In the genomic region with DNA sequence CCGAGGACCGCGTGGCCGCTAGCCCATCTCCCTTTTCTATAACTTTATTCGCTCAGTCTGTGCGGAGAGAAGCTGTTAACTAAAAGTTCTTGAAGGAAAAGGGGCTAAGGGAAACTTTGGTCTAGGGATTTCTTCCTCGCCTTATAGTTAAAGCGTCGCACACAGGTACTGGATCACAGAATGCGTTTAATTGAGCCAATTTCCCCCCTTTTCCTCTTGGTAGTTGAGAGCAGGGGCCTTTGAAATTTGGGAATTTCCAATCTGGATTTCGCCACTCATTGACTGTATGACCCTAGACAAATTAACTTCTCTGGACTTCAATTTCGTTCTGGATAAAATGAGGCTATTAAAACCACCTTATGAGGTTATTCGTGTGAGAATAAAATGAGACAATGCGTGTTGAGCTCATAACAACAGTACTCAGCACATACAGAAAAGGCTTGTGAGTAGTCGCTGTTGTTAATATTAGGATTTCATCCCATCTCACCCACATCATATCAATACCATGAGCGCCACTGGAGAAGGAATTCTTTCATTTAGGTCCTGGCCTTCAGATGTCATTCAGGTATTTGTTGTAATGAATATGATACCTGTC, we compare ENCODE assay signal across 8 cellular contexts. TPM values are rescaled to one million over a fixed set of nuclear protein-coding genes. Genes with fewer than 3 reads are reported as not detected.
A peak's percentile ranks its signal among the peaks of the same experiment; 100 is the strongest.
DNase-seq lines count a peak whose midpoint lies in the region; ATAC-seq and TF ChIP-seq lines count a peak whose summit lies in the region.

No MANE protein-coding gene starts in this region.

- H3K27ac ChIP-seq in Panc1 (ENCODE audit: low read length) = peak overlapping the region; percentile 98
- H3K27ac ChIP-seq in parathyroid adenoma = peak overlapping the region; percentile 80

- peak overlapping the region; percentile 63 to 88 for H3K4me3 ChIP-seq in Panc1 (ENCODE audit: low read depth in 2 of 2, low read length in 2 of 2)
- peak overlapping the region; percentile 91 for H3K4me3 ChIP-seq in epithelial cell of proximal tubule (ENCODE audit: low read depth, low read length)
- H3K4me3 ChIP-seq in parathyroid adenoma (ENCODE audit: low read depth, low read length) = peak overlapping the region; percentile 78

- CTCF ChIA-PET in Panc1 (lab: Charles Lee) = interaction anchor here (0.6 to 1.0 kb wide), 2 partner anchors 92 to 291 kb away, joined by 3 to 4 read pairs; no protein-coding TSS in a partner anchor

- H3K9ac ChIP-seq in ES-I3 (ENCODE audit: low read depth, low read length) (peak overlapping the region; percentile 70), parathyroid adenoma (no peak overlapping the region)

- 0 out of 2 replicates have a peak, but pooled peaks cover 10% of the 10 kb centered on the region for H3K4me1 ChIP-seq in ES-I3 (ENCODE audit: insufficient read depth, low read length)
- H3K4me1 ChIP-seq in Panc1 (ENCODE audit: control insufficient read depth, insufficient read depth, low read length) = peaks cover 5% of the 10 kb centered on the region
- H3K4me1 ChIP-seq in parathyroid adenoma = peaks cover 4% of the 10 kb centered on the region

- H3K36me3 ChIP-seq in ES-I3 (ENCODE audit: insufficient read depth, low read length) (peaks cover 6% of the 10 kb centered on the region; the same call in 1 of the 2 replicates), Panc1 (ENCODE audit: control insufficient read depth, insufficient read depth, low read length) (peaks cover 13% of the 10 kb centered on the region), parathyroid adenoma (ENCODE audit: control insufficient read depth, insufficient read depth, low read length) (no peaks in the 10 kb centered on the region)

- H3K9me3 ChIP-seq in ES-I3 (ENCODE audit: control insufficient read depth, insufficient read depth, low read length) (no peaks in the 10 kb centered on the region), Panc1 (ENCODE audit: control insufficient read depth, insufficient read depth, low read depth, low read length) (no peaks in the 10 kb centered on the region), parathyroid adenoma (ENCODE audit: control insufficient read depth, low read length) (no peaks in the 10 kb centered on the region)

- intact Hi-C loops in Panc1 (cut with micrococcal nuclease; ENCODE audit: unreplicated experiment) = no loop called here

- no peak for TF ChIP-seq CTCF in Panc1 (IDR thresholded peaks at IDR 0.05)
- no peak for TF ChIP-seq CTCF in epithelial cell of proximal tubule (conservative IDR thresholded peaks at IDR 0.05; ENCODE audit: low read depth, low read length)
- TF ChIP-seq CTCF in parathyroid adenoma (IDR thresholded peaks at IDR 0.05) = no peak

- no peaks in the 10 kb centered on the region for H3K27me3 ChIP-seq in Panc1 (ENCODE audit: control insufficient read depth, insufficient read depth, low read length)
- H3K27me3 ChIP-seq in parathyroid adenoma (ENCODE audit: control insufficient read depth, insufficient read depth, low read length) = no peaks in the 10 kb centered on the region

- BruUV-seq in Panc1 (replicated peaks; lab: Mats Ljungman, UMichigan) = TSS peak; percentile 99

- POLR2A ChIA-PET in Panc1 (lab: Charles Lee) = interaction anchor here (0.5 to 1.0 kb wide), 3 partner anchors 9 to 65 kb away, joined by 3 to 15 read pairs (median 4); no protein-coding TSS in a partner anchor

- ATAC-seq in Panc1 = no peak
- no peak for ATAC-seq in HG02798 (IDR thresholded peaks at IDR 0.05; ENCODE audit: poor library complexity, unreplicated experiment)

- peaks cover 25% of the 10 kb centered on the region for H3K79me2 ChIP-seq in parathyroid adenoma

- DNase-seq in Panc1 (ENCODE audit: low read depth, low spot score) = no peak
- DNase-seq in epithelial cell of proximal tubule (ENCODE audit: low read depth) = no peak
- DNase-seq in T-helper 9 cell = no peak
- DNase-seq in NCI-H2107 treated with DMSO at 0.1 percent for 48 hours (lab: John Stamatoyannopoulos, UW; ENCODE audit: unreplicated experiment) = no peak
- no peak for DNase-seq in stimulated activated CD8-positive, alpha-beta memory T cell treated with anti-CD3 and anti-CD28 coated beads, Interleukin-4, amount 100 ng/mL, for 48 hours

- in situ Hi-C loops in Panc1 (cut with HindIII; ENCODE audit: low pct_unique_long_range_greater_than_20kb, low sequenced_read_pairs) = no loop called here

- peak overlapping the region; percentile 95 for H3K4me2 ChIP-seq in parathyroid adenoma (ENCODE audit: low read length)

- H2AFZ ChIP-seq in parathyroid adenoma = peak overlapping the region; percentile 100

RNA-seq across cellular contexts. Expression of a gene that starts 0.8 kb away (rescaled TPM):
- total RNA-seq in Panc1 (2021; ENCODE audit: unreplicated experiment) (126 TPM), epithelial cell of proximal tubule (104 and 171 TPM in 2 replicates)
- 78.3 TPM for polyA plus RNA-seq in Panc1 (2012; ENCODE audit: insufficient read length)
